37 cellular contexts compared by ENCODE assay signal in genomic region chr12:48202766-48203165, GRCh38. TPM values are rescaled to one million over a fixed set of nuclear protein-coding genes. Genes with fewer than 3 reads are reported as not detected.
"Had no signal": no experiment of that assay in that cellular context is flagged by ENCODE, and none has a peak within 500 bp of the region (broad histone marks: within the 10 kb centered on the region; RNA-seq: fewer than 3 reads in every experiment).

No MANE protein-coding gene starts in this region.

- H3K4me2 ChIP-seq: smooth muscle cell had no signal

- H3K9me3 ChIP-seq: ovary had no signal

- ATAC-seq: left colon; left lung; lower lobe of right lung; mucosa of descending colon; naive thymus-derived CD8-positive, alpha-beta T cell; right lobe of liver; stimulated activated memory B cell treated with anti-CD40 and anti-IgM and Interleukin-4, amounts not matched to agents 10 μg/mL and 1 μg/mL and 100 μg/mL, for 72 hours; stimulated activated naive CD8-positive, alpha-beta T cell treated with anti-CD3 and anti-CD28 coated beads, Interleukin-15, amount 100 ng/mL, for 72 hours had no signal

- H3K27ac Mint-ChIP-seq: nephron; progenitor cell of endocrine pancreas; stimulated activated memory B cell treated with anti-CD40 and anti-IgM and Interleukin-4, amounts not matched to agents 10 μg/mL and 1 μg/mL and 100 μg/mL, for 72 hours; stimulated activated naive CD8-positive, alpha-beta T cell treated with anti-CD3 and anti-CD28 coated beads, Interleukin-15, amount 100 ng/mL, for 72 hours; type B pancreatic cell had no signal

- H3K27ac ChIP-seq: left lung, lower lobe of right lung, ovary, right atrium auricular region, right lobe of liver, tibial nerve had no signal

- H3K27me3 ChIP-seq: left lung, ovary, right atrium auricular region, right lobe of liver, tibial nerve, uterus had no signal

- H3K4me3 ChIP-seq: left lung, lower lobe of right lung, mucosa of descending colon, ovary, right atrium auricular region, right lobe of liver, smooth muscle cell, tibial nerve, uterus had no signal

- H3K36me3 ChIP-seq: lower lobe of right lung, ovary, right atrium auricular region, right lobe of liver, uterus had no signal

- FAIRE-seq: kidney had no signal

- DNase-seq: hippocampal formation; kidney; left colon; left lung; lower lobe of right lung; mammary epithelial cell; midbrain; mucosa of descending colon; naive thymus-derived CD8-positive, alpha-beta T cell; nucleus accumbens; ovary; right lobe of liver; stimulated activated CD4-positive, alpha-beta T cell treated with anti-CD3 and anti-CD28 coated beads, Interleukin-1b, Interleukin-23, amount 100 ng/mL, for 48 hours; stimulated activated CD4-positive, alpha-beta T cell treated with anti-CD3 and anti-CD28 coated beads, Interleukin-2, amount 100 ng/mL, for 48 hours; stimulated activated CD4-positive, alpha-beta T cell treated with anti-CD3 and anti-CD28 coated beads, Interleukin-4, amount 100 ng/mL, for 4 hours; stimulated activated CD8-positive, alpha-beta memory T cell treated with anti-CD3 and anti-CD28 coated beads, Interleukin-4, amount 100 ng/mL, for 48 hours; stimulated activated naive CD4-positive, alpha-beta T cell treated with Interleukin-2 at 50 U/mL for 16 hours; stimulated activated naive CD8-positive, alpha-beta T cell treated with anti-CD3 and anti-CD28 coated beads, Interleukin-15, amount 100 ng/mL, for 72 hours; substantia nigra; uterus had no signal

- H3K27me3 Mint-ChIP-seq: naive thymus-derived CD8-positive, alpha-beta T cell; progenitor cell of endocrine pancreas; stimulated activated memory B cell treated with anti-CD40 and anti-IgM and Interleukin-4, amounts not matched to agents 10 μg/mL and 1 μg/mL and 100 μg/mL, for 72 hours; stimulated activated naive CD8-positive, alpha-beta T cell treated with anti-CD3 and anti-CD28 coated beads, Interleukin-15, amount 100 ng/mL, for 72 hours; type B pancreatic cell had no signal

- H3K4me3 Mint-ChIP-seq: nephron; neural crest cell; stimulated activated memory B cell treated with anti-CD40 and anti-IgM and Interleukin-4, amounts not matched to agents 10 μg/mL and 1 μg/mL and 100 μg/mL, for 72 hours; stimulated activated naive CD8-positive, alpha-beta T cell treated with anti-CD3 and anti-CD28 coated beads, Interleukin-15, amount 100 ng/mL, for 72 hours; type B pancreatic cell had no signal

RNA-seq across cellular contexts. Expression of gene OR10AD1, which starts 0.3 kb away (rescaled TPM):
- total RNA-seq: kidney; left colon; left lung; liver; lower lobe of right lung; mammary epithelial cell; mesenteric fat pad; mucosa of descending colon; myocyte; naive thymus-derived CD8-positive, alpha-beta T cell; neural crest cell; ovary; progenitor cell of endocrine pancreas; pulmonary artery endothelial cell; renal cortical epithelial cell; right atrium auricular region; right lobe of liver; skeletal muscle tissue; smooth muscle cell; temporal lobe; tibial nerve; ureter; uterus had no signal
- polyA plus RNA-seq: liver; mammary epithelial cell; naive thymus-derived CD8-positive, alpha-beta T cell; ovary; smooth muscle cell; thymus had no signal

RNA-seq across cellular contexts. Expression of gene CCDC184, which starts 19.3 kb away (rescaled TPM):
- total RNA-seq: naive thymus-derived CD8-positive, alpha-beta T cell had no signal
